ENCODE assay signal across 8 cellular contexts in genomic region chrX:40644175-40644574, GRCh38. TPM values are rescaled to one million over a fixed set of nuclear protein-coding genes. Genes with fewer than 3 reads are reported as not detected.
DNase-seq lines count a peak whose midpoint lies in the region; ATAC-seq and TF ChIP-seq lines count a peak whose summit lies in the region.

No MANE protein-coding gene starts in this region.

- H3K4me3 ChIP-seq in hepatocyte (no peak overlapping the region), tibial artery (peak overlapping the region; percentile 38 to 47)

- peaks cover 25% of the 10 kb centered on the region for H3K36me3 Mint-ChIP-seq in activated CD4-positive, alpha-beta T cell treated with anti-CD3 and anti-CD28 coated beads, Interleukin-2, amount 10 ng/mL, durations not matched to agents 7 days and 5 days (ENCODE audit: low read depth)
- peaks cover 28% of the 10 kb centered on the region for H3K36me3 Mint-ChIP-seq in activated T-helper 2 cell treated with anti-CD3 and anti-CD28 coated beads, Interferon-gamma antibody, Interleukin-2, Interleukin-4, amounts not matched to agents 10 μg/mL and 5 μg/mL and 100 μg/mL, durations not matched to agents 14 hours and 24 hours and 36 hours (ENCODE audit: low read depth)

- peak overlapping the region; percentile 89 for H3K4me3 Mint-ChIP-seq in activated CD4-positive, alpha-beta T cell treated with anti-CD3 and anti-CD28 coated beads, Interleukin-2, amount 10 ng/mL, durations not matched to agents 7 days and 5 days
- H3K4me3 Mint-ChIP-seq in activated T-helper 2 cell treated with anti-CD3 and anti-CD28 coated beads, Interferon-gamma antibody, Interleukin-2, Interleukin-4, amounts not matched to agents 10 μg/mL and 5 μg/mL and 100 μg/mL, durations not matched to agents 14 hours and 24 hours and 36 hours (ENCODE audit: low read depth), result peak overlapping the region; percentile 64

- POLR2A ChIA-PET in activated CD4-positive, alpha-beta T cell treated with anti-CD3 and anti-CD28 coated beads, Interleukin-2, amount 10 ng/mL, durations not matched to agents 7 days and 5 days (lab: Charles Lee), result interaction anchor here (0.7 kb wide), 1 partner anchor 12 kb away, joined by 3 read pairs; no protein-coding TSS in a partner anchor

- 77% methylated on average over 5 of the region's 5 CpGs for WGBS in hepatocyte (ENCODE audit: low lambda C conversion rate, missing lambda C conversion rate)

- no peaks in the 10 kb centered on the region for H3K9me3 Mint-ChIP-seq in activated CD4-positive, alpha-beta T cell treated with anti-CD3 and anti-CD28 coated beads, Interleukin-2, amount 10 ng/mL, durations not matched to agents 7 days and 5 days
- H3K9me3 Mint-ChIP-seq in activated T-helper 2 cell treated with anti-CD3 and anti-CD28 coated beads, Interferon-gamma antibody, Interleukin-2, Interleukin-4, amounts not matched to agents 10 μg/mL and 5 μg/mL and 100 μg/mL, durations not matched to agents 14 hours and 24 hours and 36 hours, result no peaks in the 10 kb centered on the region

- H3K27me3 Mint-ChIP-seq in activated CD4-positive, alpha-beta T cell treated with anti-CD3 and anti-CD28 coated beads, Interleukin-2, amount 10 ng/mL, durations not matched to agents 7 days and 5 days, result no peaks in the 10 kb centered on the region
- H3K27me3 Mint-ChIP-seq in activated T-helper 2 cell treated with anti-CD3 and anti-CD28 coated beads, Interferon-gamma antibody, Interleukin-2, Interleukin-4, amounts not matched to agents 10 μg/mL and 5 μg/mL and 100 μg/mL, durations not matched to agents 14 hours and 24 hours and 36 hours (ENCODE audit: low read depth), result no peaks in the 10 kb centered on the region

- peak overlapping the region; percentile 66 for H3K4me2 ChIP-seq in hepatocyte

- H3K9me2 ChIP-seq in hepatocyte (replicated peaks; ENCODE audit: insufficient read depth), result no peaks in the 10 kb centered on the region

- intact Hi-C loops in activated T-helper 2 cell treated with anti-CD3 and anti-CD28 coated beads, Interferon-gamma antibody, Interleukin-2, Interleukin-4, amounts not matched to agents 10 μg/mL and 5 μg/mL and 100 μg/mL, durations not matched to agents 14 hours and 24 hours and 36 hours (cut with micrococcal nuclease), result loop anchor here (2.0 to 10.0 kb wide), 3 partner anchors 99 to 1839 kb away; partner anchors contain the start of gene MID1IP1
- intact Hi-C loops in tibial artery (cut with DNase I; ENCODE audit: low total_unique reads), result no loop called here

- no peak for DNase-seq in activated CD4-positive, alpha-beta T cell treated with anti-CD3 and anti-CD28 coated beads, Interleukin-2, amount 10 ng/mL, durations not matched to agents 7 days and 5 days
- no peak for DNase-seq in activated CD4-positive, alpha-beta T cell treated with anti-CD3 and anti-CD28 coated beads for 4 hours
- no peak for DNase-seq in activated T-helper 2 cell treated with anti-CD3 and anti-CD28 coated beads, Interferon-gamma antibody, Interleukin-2, Interleukin-4, amounts not matched to agents 10 μg/mL and 5 μg/mL and 100 μg/mL, durations not matched to agents 14 hours and 24 hours and 36 hours (ENCODE audit: low spot score)
- DNase-seq in hepatocyte (ENCODE audit: low spot score) (no peak), tibial artery (no peak), occipital lobe (lab: John Stamatoyannopoulos, UW) (no peak)

- no peak overlapping the region for H2AFZ ChIP-seq in hepatocyte

- peaks cover 26% of the 10 kb centered on the region for H3K4me1 Mint-ChIP-seq in activated CD4-positive, alpha-beta T cell treated with anti-CD3 and anti-CD28 coated beads, Interleukin-2, amount 10 ng/mL, durations not matched to agents 7 days and 5 days
- peaks cover 24% of the 10 kb centered on the region for H3K4me1 Mint-ChIP-seq in activated T-helper 2 cell treated with anti-CD3 and anti-CD28 coated beads, Interferon-gamma antibody, Interleukin-2, Interleukin-4, amounts not matched to agents 10 μg/mL and 5 μg/mL and 100 μg/mL, durations not matched to agents 14 hours and 24 hours and 36 hours (ENCODE audit: low read depth)

- H3K27me3 ChIP-seq in hepatocyte, result no peaks in the 10 kb centered on the region
- H3K27me3 ChIP-seq in tibial artery, result no peaks in the 10 kb centered on the region

- H3K27ac Mint-ChIP-seq in activated CD4-positive, alpha-beta T cell treated with anti-CD3 and anti-CD28 coated beads, Interleukin-2, amount 10 ng/mL, durations not matched to agents 7 days and 5 days, result peak overlapping the region; percentile 95
- H3K27ac Mint-ChIP-seq in activated T-helper 2 cell treated with anti-CD3 and anti-CD28 coated beads, Interferon-gamma antibody, Interleukin-2, Interleukin-4, amounts not matched to agents 10 μg/mL and 5 μg/mL and 100 μg/mL, durations not matched to agents 14 hours and 24 hours and 36 hours, result peak overlapping the region; percentile 81

- H3K4me1 ChIP-seq in hepatocyte (ENCODE audit: insufficient read depth), result peaks cover 4% of the 10 kb centered on the region
- peaks cover 0 to 47% (median 16%) of the 10 kb centered on the region in 4 donors for H3K4me1 ChIP-seq in tibial artery

- no peaks in the 10 kb centered on the region for H4K20me1 ChIP-seq in hepatocyte (ENCODE audit: insufficient read depth, poor library complexity, severe bottlenecking)

- H3K27ac ChIP-seq in hepatocyte (peak overlapping the region; percentile 64), tibial artery (peak overlapping the region; percentile 50 to 73)

- H3K79me2 ChIP-seq in hepatocyte, result peaks cover 40% of the 10 kb centered on the region

- no peak for ATAC-seq in HG03039 (IDR thresholded peaks at IDR 0.05; ENCODE audit: unreplicated experiment)
- no peak for ATAC-seq in HG02642 (IDR thresholded peaks at IDR 0.05; ENCODE audit: poor library complexity, unreplicated experiment)

- H3K36me3 ChIP-seq in hepatocyte (replicated peaks; ENCODE audit: insufficient read depth, low read depth) (no peaks in the 10 kb centered on the region), tibial artery (peaks cover 0 to 8% (median 0%) of the 10 kb centered on the region in 3 donors)

- CTCF ChIA-PET in activated CD4-positive, alpha-beta T cell treated with anti-CD3 and anti-CD28 coated beads, Interleukin-2, amount 10 ng/mL, durations not matched to agents 7 days and 5 days (lab: Charles Lee), result interaction anchor here (0.5 to 1.9 kb wide), 4 partner anchors 8 to 100 kb away, joined by 3 to 6 read pairs (median 4); no protein-coding TSS in a partner anchor

- TF ChIP-seq CTCF in hepatocyte (IDR thresholded peaks at IDR 0.05; ENCODE audit: poor library complexity) (no peak), tibial artery (IDR thresholded peaks at IDR 0.05) (no peak)

- no peaks in the 10 kb centered on the region for H3K9me3 ChIP-seq in hepatocyte (ENCODE audit: low read depth)
- H3K9me3 ChIP-seq in tibial artery, result no peaks in the 10 kb centered on the region

RNA-seq across cellular contexts. Expression of gene CXorf38, which starts 3.2 kb away (rescaled TPM):
- 10 to 100 TPM; 19.5 to 19.8 TPM for total RNA-seq in activated CD4-positive, alpha-beta T cell treated with anti-CD3 and anti-CD28 coated beads, Interleukin-2, amount 10 ng/mL, durations not matched to agents 7 days and 5 days
- 19.5 TPM in 2 replicates for total RNA-seq in activated T-helper 2 cell treated with anti-CD3 and anti-CD28 coated beads, Interferon-gamma antibody, Interleukin-2, Interleukin-4, amounts not matched to agents 10 μg/mL and 5 μg/mL and 100 μg/mL, durations not matched to agents 14 hours and 24 hours and 36 hours
- total RNA-seq in hepatocyte (10.2 and 11.3 TPM in 2 replicates), occipital lobe (10.6 TPM)
- polyA plus RNA-seq in hepatocyte, result 5.5 and 6.1 TPM in 2 replicates

RNA-seq across cellular contexts. Expression of gene MPC1L, which starts 20.9 kb away (rescaled TPM):
- total RNA-seq in activated CD4-positive, alpha-beta T cell treated with anti-CD3 and anti-CD28 coated beads, Interleukin-2, amount 10 ng/mL, durations not matched to agents 7 days and 5 days, result not detected
- not detected in 2 replicates for total RNA-seq in activated T-helper 2 cell treated with anti-CD3 and anti-CD28 coated beads, Interferon-gamma antibody, Interleukin-2, Interleukin-4, amounts not matched to agents 10 μg/mL and 5 μg/mL and 100 μg/mL, durations not matched to agents 14 hours and 24 hours and 36 hours
- not detected in 2 replicates for total RNA-seq in hepatocyte
- not detected in 2 replicates for polyA plus RNA-seq in hepatocyte
- not detected for total RNA-seq in occipital lobe
